ENCODE assay signal across 18 cellular contexts in genomic region chr9:131690950-131691573, GRCh38. TPM values are rescaled to one million over a fixed set of nuclear protein-coding genes. Genes with fewer than 3 reads are reported as not detected.
DNase-seq lines count a peak whose midpoint lies in the region; ATAC-seq, FAIRE-seq and TF ChIP-seq lines count a peak whose summit lies in the region.
"Had no signal": no experiment of that assay in that cellular context is flagged by ENCODE, and none has a peak within 500 bp of the region (broad histone marks: within the 10 kb centered on the region; RNA-seq: fewer than 3 reads in every experiment).

No MANE protein-coding gene starts in this region.

- no peak for TF ChIP-seq RAD21 in K562 (CRISPR knock-in tag; conservative IDR thresholded peaks at IDR 0.05 in 1 of 2, IDR thresholded peaks at IDR 0.05 in 1 of 2)

- H3K9me3 ChIP-seq in SU-DHL-6 (ENCODE audit: insufficient read depth, low read length) (no peaks in the 10 kb centered on the region), K562 (replicated peaks; ENCODE audit: control insufficient read depth, insufficient read depth, low read depth, low read length) (no peaks in the 10 kb centered on the region), body of pancreas (no peaks in the 10 kb centered on the region)
- H3K9me3 ChIP-seq: gastrocnemius medialis, stomach, upper lobe of left lung had no signal

- DNase-seq in activated CD8-positive, alpha-beta memory T cell treated with anti-CD3 and anti-CD28 coated beads, Interleukin-2, amount 10 ng/mL, durations not matched to agents 7 days and 5 days, result no peak
- no peak for DNase-seq in activated CD8-positive, alpha-beta memory T cell treated with anti-CD3 and anti-CD28 coated beads, Interleukin-2, amount 50 U/mL, for 4 hours
- no peak for DNase-seq in K562 (ENCODE audit: extremely low read depth in 1 of 4, low spot score in 3 of 4)
- no peak for DNase-seq in foreskin fibroblast
- no peak for DNase-seq in body of pancreas
- DNase-seq in stimulated activated CD4-positive, alpha-beta T cell treated with anti-CD3 and anti-CD28 coated beads, Interleukin-4, amount 100 ng/mL, for 4 hours, result no peak
- DNase-seq: gastrocnemius medialis; HFFc6; MM.1S; NCI-H524 treated with DMSO at 0.1 percent for 48 hours; SHP77 treated with DMSO at 0.1 percent for 48 hours; stimulated activated CD4-positive, alpha-beta T cell treated with anti-CD3 and anti-CD28 coated beads, Interleukin-15, amount 100 ng/mL, for 24 hours; stomach; upper lobe of left lung had no signal

- H4K20me1 ChIP-seq in SU-DHL-6 (ENCODE audit: low read depth, low read length) (peaks cover 16% of the 10 kb centered on the region), K562 (replicated peaks; ENCODE audit: control insufficient read depth, insufficient read depth, low read length) (0 out of 2 replicates have a peak, but pooled peaks cover 7% of the 10 kb centered on the region)

- intact Hi-C loops in K562 (cut with micrococcal nuclease) (no loop called here), body of pancreas (cut with DNase I) (no loop called here)

- H3K4me1 Mint-ChIP-seq in activated CD8-positive, alpha-beta memory T cell treated with anti-CD3 and anti-CD28 coated beads, Interleukin-2, amount 10 ng/mL, durations not matched to agents 7 days and 5 days, result peaks cover 83% of the 10 kb centered on the region
- peaks cover 93% of the 10 kb centered on the region for H3K4me1 Mint-ChIP-seq in stimulated activated memory B cell treated with anti-CD40 and anti-IgM and Interleukin-4, amounts not matched to agents 10 μg/mL and 1 μg/mL and 100 μg/mL, for 72 hours

- H3K9me3 Mint-ChIP-seq in activated CD8-positive, alpha-beta memory T cell treated with anti-CD3 and anti-CD28 coated beads, Interleukin-2, amount 10 ng/mL, durations not matched to agents 7 days and 5 days (ENCODE audit: low read depth), result no peaks in the 10 kb centered on the region
- H3K9me3 Mint-ChIP-seq in stimulated activated memory B cell treated with anti-CD40 and anti-IgM and Interleukin-4, amounts not matched to agents 10 μg/mL and 1 μg/mL and 100 μg/mL, for 72 hours, result no peaks in the 10 kb centered on the region
- H3K9me3 Mint-ChIP-seq: HFFc6, mesothelial cell of epicardium had no signal

- no TSS peak for BruUV-seq in K562 (replicated peaks; lab: Mats Ljungman, UMichigan)

- H3K27ac Mint-ChIP-seq in activated CD8-positive, alpha-beta memory T cell treated with anti-CD3 and anti-CD28 coated beads, Interleukin-2, amount 10 ng/mL, durations not matched to agents 7 days and 5 days, result peak overlapping the region; percentile 70
- H3K27ac Mint-ChIP-seq in stimulated activated memory B cell treated with anti-CD40 and anti-IgM and Interleukin-4, amounts not matched to agents 10 μg/mL and 1 μg/mL and 100 μg/mL, for 72 hours, result peak overlapping the region; percentile 62
- H3K27ac Mint-ChIP-seq: brain, HFFc6, mesothelial cell of epicardium had no signal

- H2AFZ ChIP-seq in SU-DHL-6 (ENCODE audit: low read depth, low read length, severe bottlenecking) (no peak overlapping the region), K562 (ENCODE audit: low read depth, low read length) (no peak overlapping the region)

- TF ChIP-seq EP300 in K562 (IDR thresholded peaks at IDR 0.05; ENCODE audit: low read length), result no peak

- H3K36me3 Mint-ChIP-seq in activated CD8-positive, alpha-beta memory T cell treated with anti-CD3 and anti-CD28 coated beads, Interleukin-2, amount 10 ng/mL, durations not matched to agents 7 days and 5 days, result peaks cover 16% of the 10 kb centered on the region
- peaks cover 37% of the 10 kb centered on the region for H3K36me3 Mint-ChIP-seq in stimulated activated memory B cell treated with anti-CD40 and anti-IgM and Interleukin-4, amounts not matched to agents 10 μg/mL and 1 μg/mL and 100 μg/mL, for 72 hours
- H3K36me3 Mint-ChIP-seq: mesothelial cell of epicardium had no signal

- H3K9me2 ChIP-seq in SU-DHL-6 (replicated peaks; ENCODE audit: insufficient read depth, low read length), result no peaks in the 10 kb centered on the region

- in situ Hi-C loops in K562 (cut with MboI), result no loop called here

- H3K4me3 Mint-ChIP-seq in activated CD8-positive, alpha-beta memory T cell treated with anti-CD3 and anti-CD28 coated beads, Interleukin-2, amount 10 ng/mL, durations not matched to agents 7 days and 5 days, result no peak overlapping the region
- H3K4me3 Mint-ChIP-seq in stimulated activated memory B cell treated with anti-CD40 and anti-IgM and Interleukin-4, amounts not matched to agents 10 μg/mL and 1 μg/mL and 100 μg/mL, for 72 hours, result no peak overlapping the region
- H3K4me3 Mint-ChIP-seq: brain, HFFc6, mesothelial cell of epicardium had no signal

- no peaks in the 10 kb centered on the region for H3K9me1 ChIP-seq in K562 (ENCODE audit: control insufficient read depth, insufficient read depth, low read length)

- peak overlapping the region; percentile 7 for H3K4me2 ChIP-seq in SU-DHL-6 (ENCODE audit: low read depth, low read length, poor library complexity, severe bottlenecking)
- H3K4me2 ChIP-seq in K562 (ENCODE audit: insufficient read depth, low read length), result no peak overlapping the region

- 60% methylated on average over 3 of the region's 3 CpGs for WGBS in K562 (ENCODE audit: insufficient coverage, low coverage, missing lambda C conversion rate)
- 73 to 79% methylated on average over 3 of the region's 3 CpGs for WGBS in body of pancreas, 2 donors

- ATAC-seq in activated CD8-positive, alpha-beta memory T cell treated with anti-CD3 and anti-CD28 coated beads, Interleukin-2, amount 10 ng/mL, durations not matched to agents 7 days and 5 days, result peak; percentile 71
- ATAC-seq in K562, result no peak
- no peak for ATAC-seq in stimulated activated memory B cell treated with anti-CD40 and anti-IgM and Interleukin-4, amounts not matched to agents 10 μg/mL and 1 μg/mL and 100 μg/mL, for 72 hours
- no peak for ATAC-seq in body of pancreas
- ATAC-seq: gastrocnemius medialis had no signal

- H3K9ac ChIP-seq in SU-DHL-6 (ENCODE audit: low read length) (no peak overlapping the region), K562 (ENCODE audit: insufficient read depth in 1 of 2, low read depth in 2 of 2, low read length in 2 of 2) (no peak overlapping the region)

- CTCF ChIA-PET in activated CD8-positive, alpha-beta memory T cell treated with anti-CD3 and anti-CD28 coated beads, Interleukin-2, amount 10 ng/mL, durations not matched to agents 7 days and 5 days (lab: Charles Lee), result interaction anchor here (1.4 to 2.9 kb wide), 2 partner anchors 11 to 41 kb away, joined by 3 to 11 read pairs; no protein-coding TSS in a partner anchor
- CTCF ChIA-PET in K562 (lab: Yijun Ruan, JAX; ENCODE audit: low intra/inter-chr PET ratio), result no interaction called here

- H3K27ac ChIP-seq in SU-DHL-6 (ENCODE audit: low read depth, low read length) (no peak overlapping the region), K562 (ENCODE audit: extremely low read depth, low read depth, low read length) (no peak overlapping the region), body of pancreas (no peak overlapping the region)

- no peaks in the 10 kb centered on the region for H3K36me3 ChIP-seq in SU-DHL-6 (ENCODE audit: low read length)
- no peaks in the 10 kb centered on the region; the same call in 2 of the 3 replicates for H3K36me3 ChIP-seq in K562 (ENCODE audit: control insufficient read depth, insufficient read depth, low read length)
- H3K36me3 ChIP-seq in body of pancreas (replicated peaks in 1 of 2; ENCODE audit: insufficient read depth in 1 of 2, low read depth in 2 of 2), result no peaks in the 10 kb centered on the region
- H3K36me3 ChIP-seq: gastrocnemius medialis, stomach, upper lobe of left lung had no signal

- H3K79me2 ChIP-seq in SU-DHL-6 (ENCODE audit: insufficient read depth, low read length) (peaks cover 95% of the 10 kb centered on the region), K562 (ENCODE audit: control insufficient read depth, insufficient read depth, low read length) (0 out of 3 replicates have a peak, but pooled peaks cover 3% of the 10 kb centered on the region)

- peaks cover 8% of the 10 kb centered on the region for H3F3A ChIP-seq in SU-DHL-6 (ENCODE audit: insufficient read depth)

- H3K27me3 ChIP-seq in SU-DHL-6 (ENCODE audit: low read length) (no peaks in the 10 kb centered on the region), K562 (ENCODE audit: control insufficient read depth in 2 of 2, insufficient read depth in 2 of 2, low read length in 2 of 2) (no peaks in the 10 kb centered on the region), body of pancreas (no peaks in the 10 kb centered on the region)
- H3K27me3 ChIP-seq: gastrocnemius medialis, stomach, upper lobe of left lung had no signal

- H3K4me3 ChIP-seq in SU-DHL-6 (ENCODE audit: insufficient read depth, low read length, poor library complexity, severe bottlenecking) (no peak overlapping the region), K562 (no peak overlapping the region), foreskin fibroblast (ENCODE audit: low read depth in 1 of 2, low read length in 2 of 2) (no peak overlapping the region), body of pancreas (no peak overlapping the region)
- H3K4me3 ChIP-seq: gastrocnemius medialis, stomach, upper lobe of left lung had no signal

- TF ChIP-seq CTCF in SU-DHL-6 (IDR thresholded peaks at IDR 0.05; ENCODE audit: insufficient read depth, low read length, poor library complexity, severe bottlenecking) (no peak), K562 (IDR thresholded peaks at IDR 0.05 in 2 of 3, conservative IDR thresholded peaks at IDR 0.05 in 1 of 3; ENCODE audit: insufficient read depth in 2 of 3, low read depth in 1 of 3, low read length in 3 of 3) (no peak), foreskin fibroblast (IDR thresholded peaks at IDR 0.05; ENCODE audit: low read depth, low read length) (no peak), body of pancreas (IDR thresholded peaks at IDR 0.05) (no peak)

- H3K27me3 Mint-ChIP-seq in activated CD8-positive, alpha-beta memory T cell treated with anti-CD3 and anti-CD28 coated beads, Interleukin-2, amount 10 ng/mL, durations not matched to agents 7 days and 5 days, result no peaks in the 10 kb centered on the region
- no peaks in the 10 kb centered on the region for H3K27me3 Mint-ChIP-seq in stimulated activated memory B cell treated with anti-CD40 and anti-IgM and Interleukin-4, amounts not matched to agents 10 μg/mL and 1 μg/mL and 100 μg/mL, for 72 hours
- H3K27me3 Mint-ChIP-seq: brain had no signal

- TF ChIP-seq POLR2A in K562 (conservative IDR thresholded peaks at IDR 0.05) (no peak), body of pancreas (IDR thresholded peaks at IDR 0.05) (no peak)

- POLR2A ChIA-PET in K562 (lab: Yijun Ruan, JAX), result no interaction called here

- no peaks in the 10 kb centered on the region for H3K4me1 ChIP-seq in K562 (replicated peaks in 1 of 2; ENCODE audit: control insufficient read depth in 2 of 2, insufficient read depth in 2 of 2, low read length in 2 of 2)
- H3K4me1 ChIP-seq in body of pancreas, result peaks cover 36% of the 10 kb centered on the region

- no peak for FAIRE-seq in K562 (lab: Jason Lieb, UNC)

RNA-seq across cellular contexts. Expression of gene RAPGEF1, which starts 48.8 kb away (rescaled TPM):
- total RNA-seq in activated CD8-positive, alpha-beta memory T cell treated with anti-CD3 and anti-CD28 coated beads, Interleukin-2, amount 10 ng/mL, durations not matched to agents 7 days and 5 days, result 100 to 1,000 TPM; 187 to 215 TPM
- 42.0 and 63.9 TPM in 2 replicates for total RNA-seq in K562 (2011; cell fraction: chromatin; rRNA removed; ENCODE audit: low replicate concordance)
- total RNA-seq in K562 (2011; cell fraction: nucleolus; rRNA removed), result 20.0 and 28.9 TPM in 2 replicates
- total RNA-seq in K562 (2011; cell fraction: nucleoplasm; rRNA removed), result 26.3 and 27.1 TPM in 2 replicates
- total RNA-seq in K562 (2014; rRNA removed), result 19.9 and 25.5 TPM in 2 replicates
- total RNA-seq in K562 (2014; rRNA removed; fragmentation: Illumina TruSeq; extraction: Trizol), result 13.7 and 15.8 TPM in 2 replicates
- 17.8 and 19.2 TPM in 2 replicates for total RNA-seq in K562 (2015; rRNA removed; fragmentation: Illumina TruSeq; extraction: Trizol)
- total RNA-seq in K562 (2021), result 36.4 and 44.1 TPM in 2 replicates
- polyA plus RNA-seq in K562 (2011; rRNA removed), result 22.9 and 27.1 TPM in 2 replicates
- 22.7 and 25.8 TPM in 2 replicates for polyA plus RNA-seq in K562 (2011; cell fraction: cytosol; rRNA removed)
- polyA plus RNA-seq in K562 (2011; cell fraction: nucleus; rRNA removed), result 26.4 and 33.4 TPM in 2 replicates
- polyA plus RNA-seq in K562 (2012), result 25.0 and 32.0 TPM in 2 replicates
- 26.6 TPM in 2 replicates for polyA plus RNA-seq in K562 (2014; fragmentation: Illumina TruSeq; extraction: Trizol)
- polyA plus RNA-seq in K562 (2014; fragmentation: Nextera tagmentation; extraction: Ambion mirVana), result under 1 TPM; 0.06 to 0.10 TPM
- polyA plus RNA-seq in K562 (2014; rRNA removed), result 23.2 and 27.9 TPM in 2 replicates
- 19.9 and 22.5 TPM in 2 replicates for polyA minus RNA-seq in K562 (2011; rRNA and poly(A)+ RNA removed)
- 13.9 and 19.5 TPM in 2 replicates for polyA minus RNA-seq in K562 (2011; cell fraction: cytosol; rRNA and poly(A)+ RNA removed)
- 10.1 and 12.6 TPM in 2 replicates for polyA minus RNA-seq in K562 (2011; cell fraction: nucleus; rRNA and poly(A)+ RNA removed)
- total RNA-seq in body of pancreas, result 10 to 100 TPM; 30.1 to 70.5 TPM
